In genomic region chr7:155198901-155199845, GRCh38 we compare ENCODE assay signal across 1 cellular context.
TF ChIP-seq lines count a peak whose summit lies in the region.

No MANE protein-coding gene starts in this region.

TF ChIP-seq in K562, 482 proteins besides CTCF, POLR2A, EP300 and RAD21 (continued from another document):
- TF ChIP-seq, protein P1, sequence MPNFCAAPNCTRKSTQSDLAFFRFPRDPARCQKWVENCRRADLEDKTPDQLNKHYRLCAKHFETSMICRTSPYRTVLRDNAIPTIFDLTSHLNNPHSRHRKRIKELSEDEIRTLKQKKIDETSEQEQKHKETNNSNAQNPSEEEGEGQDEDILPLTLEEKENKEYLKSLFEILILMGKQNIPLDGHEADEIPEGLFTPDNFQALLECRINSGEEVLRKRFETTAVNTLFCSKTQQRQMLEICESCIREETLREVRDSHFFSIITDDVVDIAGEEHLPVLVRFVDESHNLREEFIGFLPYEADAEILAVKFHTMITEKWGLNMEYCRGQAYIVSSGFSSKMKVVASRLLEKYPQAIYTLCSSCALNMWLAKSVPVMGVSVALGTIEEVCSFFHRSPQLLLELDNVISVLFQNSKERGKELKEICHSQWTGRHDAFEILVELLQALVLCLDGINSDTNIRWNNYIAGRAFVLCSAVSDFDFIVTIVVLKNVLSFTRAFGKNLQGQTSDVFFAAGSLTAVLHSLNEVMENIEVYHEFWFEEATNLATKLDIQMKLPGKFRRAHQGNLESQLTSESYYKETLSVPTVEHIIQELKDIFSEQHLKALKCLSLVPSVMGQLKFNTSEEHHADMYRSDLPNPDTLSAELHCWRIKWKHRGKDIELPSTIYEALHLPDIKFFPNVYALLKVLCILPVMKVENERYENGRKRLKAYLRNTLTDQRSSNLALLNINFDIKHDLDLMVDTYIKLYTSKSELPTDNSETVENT (CRISPR knock-in tag; IDR thresholded peaks at IDR 0.05) = no peak
- TF ChIP-seq FUS (optimal IDR thresholded peaks at IDR 0.05; ENCODE audit: low read depth, low read length) = no peak
- TF ChIP-seq ZNF239 (CRISPR knock-in tag; IDR thresholded peaks at IDR 0.05) = peak; percentile 13; the same call in 1 of the 2 replicates
- TF ChIP-seq SMAD3 (CRISPR knock-in tag; conservative IDR thresholded peaks at IDR 0.05) = no peak
- TF ChIP-seq, protein P2, sequence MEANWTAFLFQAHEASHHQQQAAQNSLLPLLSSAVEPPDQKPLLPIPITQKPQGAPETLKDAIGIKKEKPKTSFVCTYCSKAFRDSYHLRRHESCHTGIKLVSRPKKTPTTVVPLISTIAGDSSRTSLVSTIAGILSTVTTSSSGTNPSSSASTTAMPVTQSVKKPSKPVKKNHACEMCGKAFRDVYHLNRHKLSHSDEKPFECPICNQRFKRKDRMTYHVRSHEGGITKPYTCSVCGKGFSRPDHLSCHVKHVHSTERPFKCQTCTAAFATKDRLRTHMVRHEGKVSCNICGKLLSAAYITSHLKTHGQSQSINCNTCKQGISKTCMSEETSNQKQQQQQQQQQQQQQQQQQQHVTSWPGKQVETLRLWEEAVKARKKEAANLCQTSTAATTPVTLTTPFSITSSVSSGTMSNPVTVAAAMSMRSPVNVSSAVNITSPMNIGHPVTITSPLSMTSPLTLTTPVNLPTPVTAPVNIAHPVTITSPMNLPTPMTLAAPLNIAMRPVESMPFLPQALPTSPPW (CRISPR knock-in tag; IDR thresholded peaks at IDR 0.05) = 0 out of 2 replicates have a peak, but pooled peaks have one; percentile 19
- peak; percentile 54; the same call in 1 of the 2 replicates for TF ChIP-seq JUND (IDR thresholded peaks at IDR 0.05; ENCODE audit: borderline replicate concordance, low read depth, low read length)
- TF ChIP-seq JUND (tag; IDR thresholded peaks at IDR 0.05; ENCODE audit: borderline replicate concordance, low read depth, low read length) = no peak
